ENCODE assay signal across 8 cellular contexts in the genomic region with DNA sequence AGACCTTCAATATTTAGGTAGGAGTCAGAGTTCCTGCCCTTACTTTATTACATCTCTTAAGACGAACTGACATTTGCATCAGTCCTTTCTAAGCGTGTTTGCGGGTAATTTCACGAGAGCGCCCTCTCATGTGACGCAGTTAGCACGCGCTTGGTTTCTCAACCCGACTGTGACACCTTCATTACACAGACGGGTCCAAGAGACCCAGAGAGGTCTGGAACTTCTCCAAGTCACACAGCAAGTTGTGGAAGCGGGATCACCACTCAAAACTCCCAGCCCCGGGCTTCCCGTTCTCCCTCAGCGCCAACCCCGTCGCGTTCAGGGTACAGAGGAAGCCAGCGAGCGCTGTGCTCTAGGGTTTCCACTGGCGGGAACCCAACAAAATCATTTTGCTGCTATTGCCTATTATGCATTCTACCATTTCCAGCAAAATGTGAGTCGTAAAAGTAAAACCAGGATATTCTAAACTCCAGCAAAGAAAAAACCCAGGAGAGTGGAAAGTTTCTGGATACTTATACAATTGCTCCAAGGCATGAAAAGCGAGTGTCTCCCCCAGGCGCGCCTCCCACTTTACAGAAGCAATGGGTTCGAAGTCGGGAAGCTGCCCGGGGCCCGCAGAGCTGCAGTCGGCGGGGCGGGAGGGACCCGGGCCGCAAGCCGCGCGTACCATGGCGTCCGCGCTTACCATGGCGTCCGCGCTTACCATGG. TPM values are rescaled to one million over a fixed set of nuclear protein-coding genes. Genes with fewer than 3 reads are reported as not detected.
DNase-seq lines count a peak whose midpoint lies in the region; ATAC-seq and TF ChIP-seq lines count a peak whose summit lies in the region.

No MANE protein-coding gene starts in this region.

- peak overlapping the region; percentile 79 to 85 (median 83) for H3K4me3 ChIP-seq in liver (ENCODE audit: low read depth in 1 of 3, low read length in 3 of 3)

- peaks cover 0 to 5% (median 4%) of the 10 kb centered on the region in 4 donors for H3K36me3 ChIP-seq in liver (ENCODE audit: control insufficient read depth in 4 of 4, insufficient read depth in 3 of 4, low read depth in 1 of 4, low read length in 3 of 4)

- H3K36me3 Mint-ChIP-seq in dendritic cell treated with granulocyte-macrophage colony-stimulating factor and Interleukin-4, amounts not matched to agents 40 ng/mL and 50 ng/mL, for 4 days (ENCODE audit: low read depth) = peaks cover 17% of the 10 kb centered on the region

- H3K9ac ChIP-seq in liver (ENCODE audit: low read depth in 1 of 2, low read length in 2 of 2) = peak overlapping the region; percentile 75 to 96

- peaks cover 0 to 13% (median 4%) of the 10 kb centered on the region in 4 donors for H3K4me1 ChIP-seq in liver (ENCODE audit: control insufficient read depth in 4 of 4, insufficient read depth in 4 of 4, low read length in 3 of 4)

- TF ChIP-seq RAD21 in liver (IDR thresholded peaks at IDR 0.05) = peak; percentile 17 to 30

- H3K9me3 Mint-ChIP-seq in dendritic cell treated with granulocyte-macrophage colony-stimulating factor and Interleukin-4, amounts not matched to agents 40 ng/mL and 50 ng/mL, for 4 days = no peaks in the 10 kb centered on the region

- H3K27me3 ChIP-seq in liver (ENCODE audit: control insufficient read depth in 4 of 4, insufficient read depth in 4 of 4, low read length in 3 of 4) = no peaks in the 10 kb centered on the region

- WGBS in liver = 1% methylated on average over 42 of the region's 42 CpGs

- DNase-seq in A172 (ENCODE audit: low spot score) = peak; percentile 28
- DNase-seq in NCI-H2196 treated with DMSO at 0.1 percent for 48 hours (lab: John Stamatoyannopoulos, UW; ENCODE audit: unreplicated experiment) = peak; percentile 37
- DNase-seq in activated CD4-positive, alpha-beta T cell treated with anti-CD3 and anti-CD28 coated beads for 48 hours = peak; percentile 81
- peak; percentile 77 for DNase-seq in stimulated activated CD4-positive, alpha-beta T cell treated with anti-CD3 and anti-CD28 coated beads, Interleukin-4, amount 100 ng/mL, for 24 hours

- H3K27ac Mint-ChIP-seq in dendritic cell treated with granulocyte-macrophage colony-stimulating factor and Interleukin-4, amounts not matched to agents 40 ng/mL and 50 ng/mL, for 4 days = peak overlapping the region; percentile 80

- peak overlapping the region; percentile 93 to 99 for H3K27ac ChIP-seq in liver (ENCODE audit: low read depth in 1 of 2, low read length in 2 of 2)

- peaks cover 18% of the 10 kb centered on the region for H3K4me1 Mint-ChIP-seq in dendritic cell treated with granulocyte-macrophage colony-stimulating factor and Interleukin-4, amounts not matched to agents 40 ng/mL and 50 ng/mL, for 4 days (ENCODE audit: low read depth)

- no peaks in the 10 kb centered on the region for H3K9me3 ChIP-seq in liver (ENCODE audit: control insufficient read depth in 4 of 4, low read length in 3 of 4)

- intact Hi-C loops in dendritic cell treated with granulocyte-macrophage colony-stimulating factor and Interleukin-4, amounts not matched to agents 40 ng/mL and 50 ng/mL, for 4 days (cut with micrococcal nuclease) = loop anchor here (5.0 to 10.0 kb wide), 2 partner anchors 90 to 447 kb away; a partner anchor contains a TSS

- TF ChIP-seq CTCF in liver (IDR thresholded peaks at IDR 0.05; ENCODE audit: low read depth, low read length, missing input control) = no peak

- H3K27me3 Mint-ChIP-seq in dendritic cell treated with granulocyte-macrophage colony-stimulating factor and Interleukin-4, amounts not matched to agents 40 ng/mL and 50 ng/mL, for 4 days = peaks cover 26% of the 10 kb centered on the region

- H3K4me3 Mint-ChIP-seq in dendritic cell treated with granulocyte-macrophage colony-stimulating factor and Interleukin-4, amounts not matched to agents 40 ng/mL and 50 ng/mL, for 4 days = peak overlapping the region; percentile 73

- ATAC-seq in GM18508 (IDR thresholded peaks at IDR 0.05; ENCODE audit: insufficient read depth, unreplicated experiment) (peak; percentile 47), HG03025 (IDR thresholded peaks at IDR 0.05; ENCODE audit: low FRiP score, unreplicated experiment) (peak; percentile 59)

TF ChIP-seq in liver, 16 proteins besides CTCF, POLR2A, EP300 and RAD21:
- TF ChIP-seq YY1 (IDR thresholded peaks at IDR 0.05) (peak; percentile 97), GABPA (IDR thresholded peaks at IDR 0.05 in 1 of 2, conservative IDR thresholded peaks at IDR 0.05 in 1 of 2) (peak in 1 of 2 donors; percentile 20), NR2F2 (IDR thresholded peaks at IDR 0.05) (no peak), FOXA2 (IDR thresholded peaks at IDR 0.05) (peak; percentile 57), JUND (IDR thresholded peaks at IDR 0.05) (no peak), EGR1 (IDR thresholded peaks at IDR 0.05; ENCODE audit: low read depth in 2 of 2) (no peak), FOXA1 (IDR thresholded peaks at IDR 0.05) (no peak), HNF4G (IDR thresholded peaks at IDR 0.05) (no peak), RXRA (IDR thresholded peaks at IDR 0.05) (peak; percentile 30 to 82), SP1 (IDR thresholded peaks at IDR 0.05) (peak; percentile 33), TAF1 (conservative IDR thresholded peaks at IDR 0.05) (peak; percentile 30), HNF4A (conservative IDR thresholded peaks at IDR 0.05) (peak; percentile 66 to 71)
- TF ChIP-seq, protein P1, sequence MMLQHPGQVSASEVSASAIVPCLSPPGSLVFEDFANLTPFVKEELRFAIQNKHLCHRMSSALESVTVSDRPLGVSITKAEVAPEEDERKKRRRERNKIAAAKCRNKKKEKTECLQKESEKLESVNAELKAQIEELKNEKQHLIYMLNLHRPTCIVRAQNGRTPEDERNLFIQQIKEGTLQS (IDR thresholded peaks at IDR 0.05) = peak; percentile 38
- TF ChIP-seq, protein P2, sequence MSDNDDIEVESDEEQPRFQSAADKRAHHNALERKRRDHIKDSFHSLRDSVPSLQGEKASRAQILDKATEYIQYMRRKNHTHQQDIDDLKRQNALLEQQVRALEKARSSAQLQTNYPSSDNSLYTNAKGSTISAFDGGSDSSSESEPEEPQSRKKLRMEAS (IDR thresholded peaks at IDR 0.05) = peak; percentile 89
- TF ChIP-seq, protein P3, sequence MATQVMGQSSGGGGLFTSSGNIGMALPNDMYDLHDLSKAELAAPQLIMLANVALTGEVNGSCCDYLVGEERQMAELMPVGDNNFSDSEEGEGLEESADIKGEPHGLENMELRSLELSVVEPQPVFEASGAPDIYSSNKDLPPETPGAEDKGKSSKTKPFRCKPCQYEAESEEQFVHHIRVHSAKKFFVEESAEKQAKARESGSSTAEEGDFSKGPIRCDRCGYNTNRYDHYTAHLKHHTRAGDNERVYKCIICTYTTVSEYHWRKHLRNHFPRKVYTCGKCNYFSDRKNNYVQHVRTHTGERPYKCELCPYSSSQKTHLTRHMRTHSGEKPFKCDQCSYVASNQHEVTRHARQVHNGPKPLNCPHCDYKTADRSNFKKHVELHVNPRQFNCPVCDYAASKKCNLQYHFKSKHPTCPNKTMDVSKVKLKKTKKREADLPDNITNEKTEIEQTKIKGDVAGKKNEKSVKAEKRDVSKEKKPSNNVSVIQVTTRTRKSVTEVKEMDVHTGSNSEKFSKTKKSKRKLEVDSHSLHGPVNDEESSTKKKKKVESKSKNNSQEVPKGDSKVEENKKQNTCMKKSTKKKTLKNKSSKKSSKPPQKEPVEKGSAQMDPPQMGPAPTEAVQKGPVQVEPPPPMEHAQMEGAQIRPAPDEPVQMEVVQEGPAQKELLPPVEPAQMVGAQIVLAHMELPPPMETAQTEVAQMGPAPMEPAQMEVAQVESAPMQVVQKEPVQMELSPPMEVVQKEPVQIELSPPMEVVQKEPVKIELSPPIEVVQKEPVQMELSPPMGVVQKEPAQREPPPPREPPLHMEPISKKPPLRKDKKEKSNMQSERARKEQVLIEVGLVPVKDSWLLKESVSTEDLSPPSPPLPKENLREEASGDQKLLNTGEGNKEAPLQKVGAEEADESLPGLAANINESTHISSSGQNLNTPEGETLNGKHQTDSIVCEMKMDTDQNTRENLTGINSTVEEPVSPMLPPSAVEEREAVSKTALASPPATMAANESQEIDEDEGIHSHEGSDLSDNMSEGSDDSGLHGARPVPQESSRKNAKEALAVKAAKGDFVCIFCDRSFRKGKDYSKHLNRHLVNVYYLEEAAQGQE (IDR thresholded peaks at IDR 0.05) = peak; percentile 79
- TF ChIP-seq, protein P4, sequence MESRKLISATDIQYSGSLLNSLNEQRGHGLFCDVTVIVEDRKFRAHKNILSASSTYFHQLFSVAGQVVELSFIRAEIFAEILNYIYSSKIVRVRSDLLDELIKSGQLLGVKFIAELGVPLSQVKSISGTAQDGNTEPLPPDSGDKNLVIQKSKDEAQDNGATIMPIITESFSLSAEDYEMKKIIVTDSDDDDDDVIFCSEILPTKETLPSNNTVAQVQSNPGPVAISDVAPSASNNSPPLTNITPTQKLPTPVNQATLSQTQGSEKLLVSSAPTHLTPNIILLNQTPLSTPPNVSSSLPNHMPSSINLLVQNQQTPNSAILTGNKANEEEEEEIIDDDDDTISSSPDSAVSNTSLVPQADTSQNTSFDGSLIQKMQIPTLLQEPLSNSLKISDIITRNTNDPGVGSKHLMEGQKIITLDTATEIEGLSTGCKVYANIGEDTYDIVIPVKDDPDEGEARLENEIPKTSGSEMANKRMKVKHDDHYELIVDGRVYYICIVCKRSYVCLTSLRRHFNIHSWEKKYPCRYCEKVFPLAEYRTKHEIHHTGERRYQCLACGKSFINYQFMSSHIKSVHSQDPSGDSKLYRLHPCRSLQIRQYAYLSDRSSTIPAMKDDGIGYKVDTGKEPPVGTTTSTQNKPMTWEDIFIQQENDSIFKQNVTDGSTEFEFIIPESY (IDR thresholded peaks at IDR 0.05) = peak; percentile 65

RNA-seq across cellular contexts. Expression of a gene that starts 0.6 kb away (rescaled TPM):
- 5.6 and 9.7 TPM in 2 replicates for total RNA-seq in A172 (2014; rRNA removed; shearing (Covaris generic))
- total RNA-seq in liver = 10 to 100 TPM; 34.0 to 96.1 TPM
- polyA plus RNA-seq in liver = 10 to 100 TPM; 45.9 to 61.4 TPM

RNA-seq across cellular contexts. Expression of a gene that starts 54.4 kb away (rescaled TPM):
- total RNA-seq in A172 (2014; rRNA removed; shearing (Covaris generic)) = 47.8 and 53.7 TPM in 2 replicates
- total RNA-seq in liver = 10 to 100 TPM in 1 of 2 donors, under 1 TPM in 1; 0.25 to 77.4 TPM
- 1 to 10 TPM; 1.7 to 9.0 TPM for polyA plus RNA-seq in liver

Comparison
In these comparisons a context has a peak if more than half of its experiments do, and no peak if none do; other contexts are left out.
1. Peak in every context shown above with its lines: DNase-seq, ATAC-seq, H3K4me3 ChIP-seq and H3K27ac ChIP-seq.
2. DNase-seq: peak in every context shown above with its lines; median percentile 81 in activated CD4-positive, alpha-beta T cell treated with anti-CD3 and anti-CD28 coated beads for 48 hours; 77 in stimulated activated CD4-positive, alpha-beta T cell treated with anti-CD3 and anti-CD28 coated beads, Interleukin-4, amount 100 ng/mL, for 24 hours; 37 in NCI-H2196 treated with DMSO at 0.1 percent for 48 hours; 28 in A172.